In genomic region chr14:90844321-90844720, GRCh38 we compare ENCODE assay signal across 2 cellular contexts.
TF ChIP-seq lines count a peak whose summit lies in the region.

No MANE protein-coding gene starts in this region.

TF ChIP-seq in HEK293, 187 proteins besides CTCF, POLR2A, EP300 and RAD21:
- TF ChIP-seq, protein P1, sequence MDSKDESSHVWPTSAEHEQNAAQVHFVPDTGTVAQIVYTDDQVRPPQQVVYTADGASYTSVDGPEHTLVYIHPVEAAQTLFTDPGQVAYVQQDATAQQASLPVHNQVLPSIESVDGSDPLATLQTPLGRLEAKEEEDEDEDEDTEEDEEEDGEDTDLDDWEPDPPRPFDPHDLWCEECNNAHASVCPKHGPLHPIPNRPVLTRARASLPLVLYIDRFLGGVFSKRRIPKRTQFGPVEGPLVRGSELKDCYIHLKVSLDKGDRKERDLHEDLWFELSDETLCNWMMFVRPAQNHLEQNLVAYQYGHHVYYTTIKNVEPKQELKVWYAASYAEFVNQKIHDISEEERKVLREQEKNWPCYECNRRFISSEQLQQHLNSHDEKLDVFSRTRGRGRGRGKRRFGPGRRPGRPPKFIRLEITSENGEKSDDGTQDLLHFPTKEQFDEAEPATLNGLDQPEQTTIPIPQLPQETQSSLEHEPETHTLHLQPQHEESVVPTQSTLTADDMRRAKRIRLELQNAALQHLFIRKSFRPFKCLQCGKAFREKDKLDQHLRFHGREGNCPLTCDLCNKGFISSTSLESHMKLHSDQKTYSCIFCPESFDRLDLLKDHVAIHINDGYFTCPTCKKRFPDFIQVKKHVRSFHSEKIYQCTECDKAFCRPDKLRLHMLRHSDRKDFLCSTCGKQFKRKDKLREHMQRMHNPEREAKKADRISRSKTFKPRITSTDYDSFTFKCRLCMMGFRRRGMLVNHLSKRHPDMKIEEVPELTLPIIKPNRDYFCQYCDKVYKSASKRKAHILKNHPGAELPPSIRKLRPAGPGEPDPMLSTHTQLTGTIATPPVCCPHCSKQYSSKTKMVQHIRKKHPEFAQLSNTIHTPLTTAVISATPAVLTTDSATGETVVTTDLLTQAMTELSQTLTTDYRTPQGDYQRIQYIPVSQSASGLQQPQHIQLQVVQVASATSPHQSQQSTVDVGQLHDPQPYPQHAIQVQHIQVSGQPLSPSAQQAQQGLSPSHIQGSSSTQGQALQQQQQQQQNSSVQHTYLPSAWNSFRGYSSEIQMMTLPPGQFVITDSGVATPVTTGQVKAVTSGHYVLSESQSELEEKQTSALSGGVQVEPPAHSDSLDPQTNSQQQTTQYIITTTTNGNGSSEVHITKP (tag by site-specific recombination; IDR thresholded peaks at IDR 0.05): peak; percentile 37; the same call in 1 of the 2 replicates
- no peak for TF ChIP-seq ZNF426 (tag by site-specific recombination; IDR thresholded peaks at IDR 0.05)

TF ChIP-seq in K562, 482 proteins besides CTCF, POLR2A, EP300 and RAD21:
- TF ChIP-seq, protein P1 (IDR thresholded peaks at IDR 0.05; ENCODE audit: partially characterized antibody): peak; percentile 33
- TF ChIP-seq ZZZ3 (IDR thresholded peaks at IDR 0.05): no peak
TF ChIP-seq in K562: peak in this region for 1.
